ENCODE assay signal across 27 cellular contexts in genomic region chr6:43742285-43742684, GRCh38. TPM values are rescaled to one million over a fixed set of nuclear protein-coding genes. Genes with fewer than 3 reads are reported as not detected.
A peak's percentile ranks its signal among the peaks of the same experiment; 100 is the strongest.
DNase-seq lines count a peak whose midpoint lies in the region; ATAC-seq and TF ChIP-seq lines count a peak whose summit lies in the region.
"Had no signal": no experiment of that assay in that cellular context is flagged by ENCODE, and none has a peak within 500 bp of the region (broad histone marks: within the 10 kb centered on the region; RNA-seq: fewer than 3 reads in every experiment).

No MANE protein-coding gene starts in this region.

- DNase-seq in activated CD8-positive, alpha-beta memory T cell treated with anti-CD3 and anti-CD28 coated beads, Interleukin-2, amount 50 U/mL, for 48 hours = peak; percentile 40
- DNase-seq in activated CD8-positive, alpha-beta memory T cell treated with anti-CD3 and anti-CD28 coated beads, Interleukin-2, amount 10 ng/mL, durations not matched to agents 7 days and 5 days = no peak
- DNase-seq in suprapubic skin (ENCODE audit: low spot score in 2 of 2) (peak; percentile 41 to 59), erythroblast (lab: John Stamatoyannopoulos, UW) (no peak), T-helper 9 cell (no peak), NCI-H1930 (lab: John Stamatoyannopoulos, UW) (no peak)
- DNase-seq: activated CD4-positive, alpha-beta T cell treated with anti-CD3 and anti-CD28 coated beads, Interleukin-2, amount 50 U/mL, for 1 hour; aorta; CD8-positive, alpha-beta T cell; EL; GM23248; left colon; NCI-H1092 treated with DMSO at 0.1 percent for 48 hours; NCI-H2029 treated with DMSO at 0.1 percent for 48 hours; NCI-H2227 treated with DMSO at 0.1 percent for 48 hours; psoas muscle; RPMI8226; thyroid gland had no signal

- no peaks in the 10 kb centered on the region for H3K36me3 Mint-ChIP-seq in activated CD8-positive, alpha-beta memory T cell treated with anti-CD3 and anti-CD28 coated beads, Interleukin-2, amount 10 ng/mL, durations not matched to agents 7 days and 5 days
- no peaks in the 10 kb centered on the region for H3K36me3 Mint-ChIP-seq in activated T-helper 17 cell treated with anti-CD3 and anti-CD28 coated beads, Interleukin-2, amount 50 U/mL, for 72 hours (ENCODE audit: low read depth)
- no peaks in the 10 kb centered on the region for H3K36me3 Mint-ChIP-seq in nephron (ENCODE audit: low read depth)
- H3K36me3 Mint-ChIP-seq: activated naive CD4-positive, alpha-beta T cell treated with anti-CD3 and anti-CD28 coated beads, Interleukin-2, amount 50 U/mL, for 24 hours; CD8-positive, alpha-beta T cell had no signal

- H3K27ac Mint-ChIP-seq in activated CD8-positive, alpha-beta memory T cell treated with anti-CD3 and anti-CD28 coated beads, Interleukin-2, amount 10 ng/mL, durations not matched to agents 7 days and 5 days = no peak overlapping the region
- H3K27ac Mint-ChIP-seq in activated T-helper 17 cell treated with anti-CD3 and anti-CD28 coated beads, Interleukin-2, amount 50 U/mL, for 72 hours = peak overlapping the region; percentile 66
- H3K27ac Mint-ChIP-seq in nephron = peak overlapping the region; percentile 90 to 99 (median 96)
- H3K27ac Mint-ChIP-seq: activated naive CD4-positive, alpha-beta T cell treated with anti-CD3 and anti-CD28 coated beads, Interleukin-2, amount 50 U/mL, for 24 hours; CD8-positive, alpha-beta T cell; stimulated activated naive CD8-positive, alpha-beta T cell treated with anti-CD3 and anti-CD28 coated beads, Interleukin-15, Interleukin-2, amounts not matched to agents 100 ng/mL and 50 ng/mL, for 24 hours had no signal

- no peak overlapping the region for H3K4me3 Mint-ChIP-seq in activated CD8-positive, alpha-beta memory T cell treated with anti-CD3 and anti-CD28 coated beads, Interleukin-2, amount 10 ng/mL, durations not matched to agents 7 days and 5 days
- no peak overlapping the region for H3K4me3 Mint-ChIP-seq in activated T-helper 17 cell treated with anti-CD3 and anti-CD28 coated beads, Interleukin-2, amount 50 U/mL, for 72 hours
- H3K4me3 Mint-ChIP-seq in nephron = no peak overlapping the region
- H3K4me3 Mint-ChIP-seq: activated naive CD4-positive, alpha-beta T cell treated with anti-CD3 and anti-CD28 coated beads, Interleukin-2, amount 50 U/mL, for 24 hours; CD8-positive, alpha-beta T cell; stimulated activated naive CD8-positive, alpha-beta T cell treated with anti-CD3 and anti-CD28 coated beads, Interleukin-15, Interleukin-2, amounts not matched to agents 100 ng/mL and 50 ng/mL, for 24 hours had no signal

- H3K4me1 Mint-ChIP-seq in activated CD8-positive, alpha-beta memory T cell treated with anti-CD3 and anti-CD28 coated beads, Interleukin-2, amount 10 ng/mL, durations not matched to agents 7 days and 5 days = no peaks in the 10 kb centered on the region
- peaks cover 7% of the 10 kb centered on the region for H3K4me1 Mint-ChIP-seq in activated T-helper 17 cell treated with anti-CD3 and anti-CD28 coated beads, Interleukin-2, amount 50 U/mL, for 72 hours
- peaks cover 85% of the 10 kb centered on the region for H3K4me1 Mint-ChIP-seq in nephron
- H3K4me1 Mint-ChIP-seq: activated naive CD4-positive, alpha-beta T cell treated with anti-CD3 and anti-CD28 coated beads, Interleukin-2, amount 50 U/mL, for 24 hours had no signal

- H3K9me3 Mint-ChIP-seq in activated CD8-positive, alpha-beta memory T cell treated with anti-CD3 and anti-CD28 coated beads, Interleukin-2, amount 10 ng/mL, durations not matched to agents 7 days and 5 days (ENCODE audit: low read depth) = no peaks in the 10 kb centered on the region
- H3K9me3 Mint-ChIP-seq in activated T-helper 17 cell treated with anti-CD3 and anti-CD28 coated beads, Interleukin-2, amount 50 U/mL, for 72 hours = no peaks in the 10 kb centered on the region
- no peaks in the 10 kb centered on the region for H3K9me3 Mint-ChIP-seq in nephron
- H3K9me3 Mint-ChIP-seq: activated naive CD4-positive, alpha-beta T cell treated with anti-CD3 and anti-CD28 coated beads, Interleukin-2, amount 50 U/mL, for 24 hours; CD8-positive, alpha-beta T cell; stimulated activated naive CD8-positive, alpha-beta T cell treated with anti-CD3 and anti-CD28 coated beads, Interleukin-15, Interleukin-2, amounts not matched to agents 100 ng/mL and 50 ng/mL, for 24 hours had no signal

- H3K4me3 ChIP-seq in suprapubic skin = no peak overlapping the region
- H3K4me3 ChIP-seq: cardiac muscle cell, gastroesophageal sphincter, GM23248, hepatocyte, psoas muscle, SK-N-MC, thyroid gland had no signal

- H3K9me3 ChIP-seq in suprapubic skin = no peaks in the 10 kb centered on the region
- H3K9me3 ChIP-seq: gastroesophageal sphincter, neutrophil, psoas muscle, thyroid gland had no signal

- 80% methylated on average over 3 of the region's 3 CpGs for WGBS in suprapubic skin

- TF ChIP-seq POLR2A in suprapubic skin (IDR thresholded peaks at IDR 0.05) (no peak), erythroblast (IDR thresholded peaks at IDR 0.05; ENCODE audit: low read length) (no peak)

- TF ChIP-seq CTCF in nephron (IDR thresholded peaks at IDR 0.05; ENCODE audit: unreplicated experiment in 3 of 3) (no peak), suprapubic skin (IDR thresholded peaks at IDR 0.05) (no peak)

- peaks cover 12% of the 10 kb centered on the region for H3K27me3 Mint-ChIP-seq in activated CD8-positive, alpha-beta memory T cell treated with anti-CD3 and anti-CD28 coated beads, Interleukin-2, amount 10 ng/mL, durations not matched to agents 7 days and 5 days
- H3K27me3 Mint-ChIP-seq in activated T-helper 17 cell treated with anti-CD3 and anti-CD28 coated beads, Interleukin-2, amount 50 U/mL, for 72 hours = peaks cover 8% of the 10 kb centered on the region
- no peaks in the 10 kb centered on the region for H3K27me3 Mint-ChIP-seq in nephron (ENCODE audit: low read depth)
- H3K27me3 Mint-ChIP-seq: stimulated activated naive CD8-positive, alpha-beta T cell treated with anti-CD3 and anti-CD28 coated beads, Interleukin-15, Interleukin-2, amounts not matched to agents 100 ng/mL and 50 ng/mL, for 24 hours had no signal

- TF ChIP-seq EP300 in suprapubic skin (IDR thresholded peaks at IDR 0.05) = no peak

- no peak for ATAC-seq in activated CD8-positive, alpha-beta memory T cell treated with anti-CD3 and anti-CD28 coated beads, Interleukin-2, amount 10 ng/mL, durations not matched to agents 7 days and 5 days
- ATAC-seq in activated T-helper 17 cell treated with anti-CD3 and anti-CD28 coated beads, Interleukin-2, amount 50 U/mL, for 72 hours (replicated peaks) = no peak
- ATAC-seq: CD8-positive, alpha-beta T cell; gastroesophageal sphincter had no signal

- CTCF ChIA-PET in activated CD8-positive, alpha-beta memory T cell treated with anti-CD3 and anti-CD28 coated beads, Interleukin-2, amount 10 ng/mL, durations not matched to agents 7 days and 5 days (lab: Charles Lee) = interaction anchor here (1.4 kb wide), 1 partner anchor 28 kb away, joined by 4 read pairs; the partner anchor contains the start of gene VEGFA

- no peaks in the 10 kb centered on the region for H3K27me3 ChIP-seq in suprapubic skin
- H3K27me3 ChIP-seq: cardiac muscle cell, gastroesophageal sphincter, hepatocyte, thyroid gland had no signal

- no peaks in the 10 kb centered on the region for H3K36me3 ChIP-seq in suprapubic skin
- H3K36me3 ChIP-seq: cardiac muscle cell, gastroesophageal sphincter, neutrophil, thyroid gland had no signal

- no peak overlapping the region for H3K27ac ChIP-seq in suprapubic skin
- H3K27ac ChIP-seq: cardiac muscle cell, gastroesophageal sphincter, GM23248, hepatocyte, neutrophil, psoas muscle, SK-N-MC, thyroid gland had no signal

- peaks cover 3% of the 10 kb centered on the region for H3K4me1 ChIP-seq in suprapubic skin
- H3K4me1 ChIP-seq: psoas muscle had no signal

RNA-seq across cellular contexts. Expression of gene VEGFA, which starts 27.7 kb away (rescaled TPM):
- 10 to 100 TPM; 27.8 to 29.0 TPM for total RNA-seq in activated CD8-positive, alpha-beta memory T cell treated with anti-CD3 and anti-CD28 coated beads, Interleukin-2, amount 10 ng/mL, durations not matched to agents 7 days and 5 days
- 100 to 1,000 TPM in 1 of 2 donors, 10 to 100 TPM in 1; 48.7 to 142 TPM for total RNA-seq in activated T-helper 17 cell treated with anti-CD3 and anti-CD28 coated beads, Interleukin-2, amount 50 U/mL, for 72 hours
- 100 to 1,000 TPM in 1 of 4 donors, 10 to 100 TPM in 3; 25.4 to 147 (median 43.6) TPM for total RNA-seq in suprapubic skin

RNA-seq across cellular contexts. Expression of gene MRPS18A, which starts 54.7 kb away (rescaled TPM):
- 10 to 100 TPM; 41.0 to 47.4 TPM for total RNA-seq in activated CD8-positive, alpha-beta memory T cell treated with anti-CD3 and anti-CD28 coated beads, Interleukin-2, amount 10 ng/mL, durations not matched to agents 7 days and 5 days
- 10 to 100 TPM; 31.2 to 46.7 TPM for total RNA-seq in activated T-helper 17 cell treated with anti-CD3 and anti-CD28 coated beads, Interleukin-2, amount 50 U/mL, for 72 hours
- total RNA-seq in suprapubic skin = 10 to 100 TPM; 43.6 to 59.0 (median 48.6) TPM

Comparison
In these comparisons a context has a peak if more than half of its experiments do, and no peak if none do; other contexts are left out.
1. DNase-seq: peak in activated CD8-positive, alpha-beta memory T cell treated with anti-CD3 and anti-CD28 coated beads, Interleukin-2, amount 50 U/mL, for 48 hours (single experiment) and suprapubic skin (2 of 2); none in activated CD8-positive, alpha-beta memory T cell treated with anti-CD3 and anti-CD28 coated beads, Interleukin-2, amount 10 ng/mL, durations not matched to agents 7 days and 5 days (single experiment), erythroblast (0 of 2), T-helper 9 cell (single experiment) and NCI-H1930 (0 of 2).